ENCODE assay signal across 17 cellular contexts in genomic region chr15:26628071-26628470, GRCh38.
DNase-seq lines count a peak whose midpoint lies in the region; ATAC-seq and TF ChIP-seq lines count a peak whose summit lies in the region.
"Had no signal": no experiment of that assay in that cellular context is flagged by ENCODE, and none has a peak within 500 bp of the region (broad histone marks: within the 10 kb centered on the region; RNA-seq: fewer than 3 reads in every experiment).

No MANE protein-coding gene starts in this region.

- H3K4me3 Mint-ChIP-seq in WTC11: peak overlapping the region; percentile 60
- H3K4me3 Mint-ChIP-seq in natural killer cell treated with Interleukin-12 subunit alpha and Interleukin-12 subunit beta and Interleukin-15 and Interleukin-18, amount 100 ng/mL, for 72 hours: no peak overlapping the region
- H3K4me3 Mint-ChIP-seq: activated naive CD8-positive, alpha-beta T cell treated with anti-CD3 and anti-CD28 coated beads for 36 hours; central memory CD8-positive, alpha-beta T cell; stimulated activated memory B cell treated with anti-CD40 and anti-IgM and Interleukin-4, amounts not matched to agents 10 μg/mL and 1 μg/mL and 100 μg/mL, for 72 hours had no signal

- POLR2A ChIA-PET in WTC11 (lab: Charles Lee): no interaction called here

- peak overlapping the region; percentile 42 for H3K4me3 ChIP-seq in lower lobe of right lung
- H3K4me3 ChIP-seq in BE2C (ENCODE audit: low read depth, low read length): no peak overlapping the region

- H3K9me3 ChIP-seq in lower lobe of right lung: peaks cover 6% of the 10 kb centered on the region
- no peaks in the 10 kb centered on the region for H3K9me3 ChIP-seq in BE2C

- H3K4me1 ChIP-seq in lower lobe of right lung (no peaks in the 10 kb centered on the region), BE2C (no peaks in the 10 kb centered on the region)
- H3K4me1 ChIP-seq: foreskin keratinocyte, upper lobe of left lung had no signal

- H3K36me3 ChIP-seq in lower lobe of right lung (no peaks in the 10 kb centered on the region), BE2C (no peaks in the 10 kb centered on the region)
- H3K36me3 ChIP-seq: upper lobe of left lung had no signal

- H3K27me3 ChIP-seq in lower lobe of right lung (ENCODE audit: low read depth) (no peaks in the 10 kb centered on the region), BE2C (no peaks in the 10 kb centered on the region)
- H3K27me3 ChIP-seq: foreskin keratinocyte, upper lobe of left lung had no signal

- peaks cover 20% of the 10 kb centered on the region for H3K9me3 Mint-ChIP-seq in WTC11
- peaks cover 17% of the 10 kb centered on the region for H3K9me3 Mint-ChIP-seq in natural killer cell treated with Interleukin-12 subunit alpha and Interleukin-12 subunit beta and Interleukin-15 and Interleukin-18, amount 100 ng/mL, for 72 hours

- H3K27me3 Mint-ChIP-seq in WTC11 (ENCODE audit: low read depth): no peaks in the 10 kb centered on the region
- H3K27me3 Mint-ChIP-seq in natural killer cell treated with Interleukin-12 subunit alpha and Interleukin-12 subunit beta and Interleukin-15 and Interleukin-18, amount 100 ng/mL, for 72 hours: no peaks in the 10 kb centered on the region
- H3K27me3 Mint-ChIP-seq: activated naive CD8-positive, alpha-beta T cell treated with anti-CD3 and anti-CD28 coated beads for 36 hours; central memory CD8-positive, alpha-beta T cell; stimulated activated memory B cell treated with anti-CD40 and anti-IgM and Interleukin-4, amounts not matched to agents 10 μg/mL and 1 μg/mL and 100 μg/mL, for 72 hours had no signal

- H3K36me3 Mint-ChIP-seq in WTC11: peaks cover 27% of the 10 kb centered on the region
- no peaks in the 10 kb centered on the region for H3K36me3 Mint-ChIP-seq in natural killer cell treated with Interleukin-12 subunit alpha and Interleukin-12 subunit beta and Interleukin-15 and Interleukin-18, amount 100 ng/mL, for 72 hours
- H3K36me3 Mint-ChIP-seq: activated naive CD8-positive, alpha-beta T cell treated with anti-CD3 and anti-CD28 coated beads for 36 hours; stimulated activated memory B cell treated with anti-CD40 and anti-IgM and Interleukin-4, amounts not matched to agents 10 μg/mL and 1 μg/mL and 100 μg/mL, for 72 hours had no signal

- H3K27ac ChIP-seq in C4-2B (peak overlapping the region; percentile 99), lower lobe of right lung (no peak overlapping the region)
- H3K27ac ChIP-seq: foreskin keratinocyte had no signal

- ATAC-seq in WTC11 (no peak), lower lobe of right lung (peak; percentile 65 to 71), GM18861 (IDR thresholded peaks at IDR 0.05; ENCODE audit: unreplicated experiment) (no peak)
- ATAC-seq in natural killer cell treated with Interleukin-12 subunit alpha and Interleukin-12 subunit beta and Interleukin-15 and Interleukin-18, amount 100 ng/mL, for 72 hours: no peak
- ATAC-seq: stimulated activated memory B cell treated with anti-CD40 and anti-IgM and Interleukin-4, amounts not matched to agents 10 μg/mL and 1 μg/mL and 100 μg/mL, for 72 hours had no signal

- TF ChIP-seq CTCF in C4-2B (conservative IDR thresholded peaks at IDR 0.05) (peak; percentile 39), WTC11 (IDR thresholded peaks at IDR 0.05) (no peak), lower lobe of right lung (IDR thresholded peaks at IDR 0.05) (no peak), BE2C (IDR thresholded peaks at IDR 0.05; ENCODE audit: low read depth, low read length) (no peak)

- DNase-seq in NCI-H1417 (lab: John Stamatoyannopoulos, UW): peak in 2 of 3 experiments; percentile 70 to 88
- DNase-seq in WTC11 (ENCODE audit: low spot score): no peak
- no peak for DNase-seq in lower lobe of right lung
- DNase-seq in natural killer cell treated with Interleukin-12 subunit alpha and Interleukin-12 subunit beta and Interleukin-15 and Interleukin-18, amount 100 ng/mL, for 72 hours (ENCODE audit: low spot score): no peak
- no peak for DNase-seq in BE2C
- no peak for DNase-seq in H4 (ENCODE audit: low spot score)
- DNase-seq: activated naive CD8-positive, alpha-beta T cell treated with anti-CD3 and anti-CD28 coated beads for 36 hours; activated T-cell treated with anti-CD3 and anti-CD28 coated beads for 4 hours; DMS153; foreskin keratinocyte; midbrain; occipital lobe; upper lobe of left lung had no signal

- intact Hi-C loops in lower lobe of right lung (cut with DNase I): no loop called here

- peaks cover 94% of the 10 kb centered on the region for H3K4me1 Mint-ChIP-seq in WTC11
- H3K4me1 Mint-ChIP-seq in natural killer cell treated with Interleukin-12 subunit alpha and Interleukin-12 subunit beta and Interleukin-15 and Interleukin-18, amount 100 ng/mL, for 72 hours (ENCODE audit: low read depth in 2 of 2): no peaks in the 10 kb centered on the region
- H3K4me1 Mint-ChIP-seq: activated naive CD8-positive, alpha-beta T cell treated with anti-CD3 and anti-CD28 coated beads for 36 hours; central memory CD8-positive, alpha-beta T cell; stimulated activated memory B cell treated with anti-CD40 and anti-IgM and Interleukin-4, amounts not matched to agents 10 μg/mL and 1 μg/mL and 100 μg/mL, for 72 hours had no signal

- 0 out of 2 replicates have a peak overlapping the region, but pooled peaks have one; percentile 18 for H3K27ac Mint-ChIP-seq in WTC11
- no peak overlapping the region for H3K27ac Mint-ChIP-seq in natural killer cell treated with Interleukin-12 subunit alpha and Interleukin-12 subunit beta and Interleukin-15 and Interleukin-18, amount 100 ng/mL, for 72 hours
- H3K27ac Mint-ChIP-seq: activated naive CD8-positive, alpha-beta T cell treated with anti-CD3 and anti-CD28 coated beads for 36 hours; stimulated activated memory B cell treated with anti-CD40 and anti-IgM and Interleukin-4, amounts not matched to agents 10 μg/mL and 1 μg/mL and 100 μg/mL, for 72 hours had no signal

- CTCF ChIA-PET in WTC11 (lab: Charles Lee): interaction anchor here (1.5 kb wide), 1 partner anchor 211 kb away, joined by 12 read pairs; no protein-coding TSS in a partner anchor

TF ChIP-seq in WTC11, 78 proteins besides CTCF, POLR2A, EP300 and RAD21 (continues in another document):
- TF ChIP-seq AFF4 (CRISPR knock-in tag; IDR thresholded peaks at IDR 0.05; ENCODE audit: borderline replicate concordance) (no peak), USF2 (CRISPR knock-in tag; IDR thresholded peaks at IDR 0.05) (no peak), ZSCAN18 (CRISPR knock-in tag; IDR thresholded peaks at IDR 0.05) (no peak), ZNF416 (CRISPR knock-in tag; IDR thresholded peaks at IDR 0.05) (no peak), FOXJ3 (CRISPR knock-in tag; IDR thresholded peaks at IDR 0.05; ENCODE audit: borderline replicate concordance) (no peak)

Comparison
In these comparisons a context has a peak if more than half of its experiments do, and no peak if none do; other contexts are left out.
1. DNase-seq: peak in NCI-H1417 (2 of 3); none in WTC11 (single experiment), lower lobe of right lung (single experiment), natural killer cell treated with Interleukin-12 subunit alpha and Interleukin-12 subunit beta and Interleukin-15 and Interleukin-18, amount 100 ng/mL, for 72 hours (single experiment), BE2C (single experiment) and H4 (single experiment).
2. ATAC-seq: peak in lower lobe of right lung (2 of 2); none in WTC11 (single experiment), GM18861 (single experiment) and natural killer cell treated with Interleukin-12 subunit alpha and Interleukin-12 subunit beta and Interleukin-15 and Interleukin-18, amount 100 ng/mL, for 72 hours (0 of 2).